1 cellular context compared by ENCODE assay signal in the genomic region with DNA sequence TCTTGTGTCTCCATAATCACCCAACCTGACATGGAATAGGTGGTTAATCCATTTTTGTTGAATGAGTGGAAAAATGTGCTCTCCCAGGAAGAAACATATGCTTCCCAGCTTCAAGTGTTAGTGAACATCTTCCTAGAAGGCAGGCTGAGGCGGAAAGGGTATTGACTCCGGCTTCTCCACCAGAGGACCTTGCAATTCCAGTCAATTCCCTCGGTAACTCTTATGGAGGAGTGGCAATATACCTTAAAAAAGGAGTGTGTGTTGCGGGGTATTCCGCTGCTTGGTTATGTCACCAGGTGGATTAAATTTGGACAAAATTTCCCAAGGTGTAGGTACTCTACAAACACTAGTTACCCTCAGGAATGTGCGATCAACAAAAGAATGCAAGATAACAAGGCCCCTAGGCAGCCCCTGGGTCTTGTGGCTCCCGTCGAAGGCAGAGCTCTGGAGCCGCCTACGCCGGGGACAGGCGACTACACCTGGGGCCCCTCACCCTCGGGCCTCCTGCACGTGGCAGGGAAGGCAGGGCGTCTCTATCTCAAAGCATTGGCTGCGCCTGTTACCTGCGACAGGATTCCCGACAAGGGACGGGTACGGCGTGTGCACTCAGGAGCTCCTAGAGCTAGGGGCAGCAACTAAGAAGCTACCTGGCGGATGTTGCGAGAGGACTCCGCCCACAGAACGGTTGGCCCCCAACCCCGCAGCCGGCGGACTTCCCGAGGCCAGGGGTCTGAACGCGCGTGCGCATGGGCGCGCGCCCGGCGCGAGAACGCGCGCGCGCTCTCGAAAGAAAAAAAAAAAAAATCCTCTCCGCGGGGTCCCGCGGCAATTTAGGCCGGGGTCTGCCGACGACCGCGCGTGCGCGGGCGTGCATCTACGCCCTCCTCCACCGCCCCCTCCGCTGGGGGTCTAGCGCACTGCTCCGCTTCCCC.
A peak's percentile ranks its signal among the peaks of the same experiment; 100 is the strongest.
TF ChIP-seq lines count a peak whose summit lies in the region.

Gene WDR87 (minus strand): TSS at position 659 of the 932 bp plus-strand sequence. CDS start 8,355 bp downstream, outside the sequence.

TF ChIP-seq in WTC11, 78 proteins besides CTCF, POLR2A, EP300 and RAD21 (continued from another document):
- TF ChIP-seq ARID4B (CRISPR knock-in tag; IDR thresholded peaks at IDR 0.05; ENCODE audit: borderline replicate concordance) (peak; percentile 54; the same call in 1 of the 2 replicates), ETV6 (CRISPR knock-in tag; IDR thresholded peaks at IDR 0.05) (0 out of 2 replicates have a peak, but pooled peaks have one; percentile 49), E2F1 (CRISPR knock-in tag; IDR thresholded peaks at IDR 0.05) (no peak), TEAD4 (CRISPR knock-in tag; IDR thresholded peaks at IDR 0.05) (no peak)
- TF ChIP-seq, protein P1, sequence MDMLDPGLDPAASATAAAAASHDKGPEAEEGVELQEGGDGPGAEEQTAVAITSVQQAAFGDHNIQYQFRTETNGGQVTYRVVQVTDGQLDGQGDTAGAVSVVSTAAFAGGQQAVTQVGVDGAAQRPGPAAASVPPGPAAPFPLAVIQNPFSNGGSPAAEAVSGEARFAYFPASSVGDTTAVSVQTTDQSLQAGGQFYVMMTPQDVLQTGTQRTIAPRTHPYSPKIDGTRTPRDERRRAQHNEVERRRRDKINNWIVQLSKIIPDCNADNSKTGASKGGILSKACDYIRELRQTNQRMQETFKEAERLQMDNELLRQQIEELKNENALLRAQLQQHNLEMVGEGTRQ (CRISPR knock-in tag; IDR thresholded peaks at IDR 0.05), result peak; percentile 38; the same call in 1 of the 2 replicates
TF ChIP-seq in WTC11: peak in this region for 19.
